23 cellular contexts compared by ENCODE assay signal in genomic region chr7:51274001-51274400, GRCh38. TPM values are rescaled to one million over a fixed set of nuclear protein-coding genes. Genes with fewer than 3 reads are reported as not detected.
"Had no signal": no experiment of that assay in that cellular context is flagged by ENCODE, and none has a peak within 500 bp of the region (broad histone marks: within the 10 kb centered on the region; RNA-seq: fewer than 3 reads in every experiment).

No MANE protein-coding gene starts in this region.

- H3K4me1 Mint-ChIP-seq: activated CD4-positive, alpha-beta T cell treated with anti-CD3 and anti-CD28 coated beads, Interleukin-2, amount 10 ng/mL, durations not matched to agents 24 days and 14 days; activated naive CD8-positive, alpha-beta T cell treated with anti-CD3 and anti-CD28 coated beads, Interleukin-2, amount 10 ng/mL, durations not matched to agents 7 days and 5 days; activated T-helper 17 cell treated with anti-CD3 and anti-CD28 coated beads, Interleukin-2, amount 50 U/mL, for 72 hours; stimulated activated memory B cell treated with anti-CD40 and anti-IgM and Interleukin-4, amounts not matched to agents 10 μg/mL and 1 μg/mL and 100 μg/mL, for 72 hours had no signal

- H3K4me3 Mint-ChIP-seq: activated CD4-positive, alpha-beta T cell treated with anti-CD3 and anti-CD28 coated beads, Interleukin-2, amount 10 ng/mL, durations not matched to agents 24 days and 14 days; activated CD8-positive, alpha-beta T cell treated with anti-CD3 and anti-CD28 coated beads for 36 hours; activated naive CD8-positive, alpha-beta T cell treated with anti-CD3 and anti-CD28 coated beads, Interleukin-2, amount 10 ng/mL, durations not matched to agents 7 days and 5 days; activated T-helper 17 cell treated with anti-CD3 and anti-CD28 coated beads, Interleukin-2, amount 50 U/mL, for 72 hours; stimulated activated memory B cell treated with anti-CD40 and anti-IgM and Interleukin-4, amounts not matched to agents 10 μg/mL and 1 μg/mL and 100 μg/mL, for 72 hours; T-helper 2 cell treated with Interferon-gamma antibody and Interleukin-4, amounts not matched to agents 5 μg/mL and 100 μg/mL, for 36 hours had no signal

- ATAC-seq: activated CD8-positive, alpha-beta T cell treated with anti-CD3 and anti-CD28 coated beads for 36 hours; activated T-helper 17 cell treated with anti-CD3 and anti-CD28 coated beads, Interleukin-2, amount 50 U/mL, for 72 hours; body of pancreas; left ventricle myocardium superior; sciatic nerve; stimulated activated memory B cell treated with anti-CD40 and anti-IgM and Interleukin-4, amounts not matched to agents 10 μg/mL and 1 μg/mL and 100 μg/mL, for 72 hours had no signal

- H3K4me2 ChIP-seq: smooth muscle cell had no signal

- H3K27ac ChIP-seq: body of pancreas, colonic mucosa, ovary, tibial nerve, vagina had no signal

- DNase-seq: activated CD4-positive, alpha-beta T cell treated with anti-CD3 and anti-CD28 coated beads, Interleukin-2, amount 10 ng/mL, durations not matched to agents 24 days and 14 days; activated CD8-positive, alpha-beta T cell treated with anti-CD3 and anti-CD28 coated beads for 36 hours; activated naive CD4-positive, alpha-beta T cell treated with Interleukin-2 at 50 U/mL for 16 hours; activated naive CD8-positive, alpha-beta T cell treated with anti-CD3 and anti-CD28 coated beads, Interleukin-2, amount 10 ng/mL, durations not matched to agents 7 days and 5 days; activated T-cell treated with anti-CD3 and anti-CD28 coated beads, Interleukin-2, amount 50 U/mL, for 1 hour; amygdala; body of pancreas; central memory CD4-positive, alpha-beta T cell; colonic mucosa; foreskin melanocyte; glutamatergic neuron; hippocampal formation; islet precursor cell; left ventricle myocardium superior; ovary; stimulated activated CD4-positive, alpha-beta T cell treated with anti-CD3 and anti-CD28 coated beads, Interleukin-4, amount 100 ng/mL, for 1 hour had no signal

- H3K36me3 Mint-ChIP-seq: activated naive CD8-positive, alpha-beta T cell treated with anti-CD3 and anti-CD28 coated beads, Interleukin-2, amount 10 ng/mL, durations not matched to agents 7 days and 5 days; stimulated activated memory B cell treated with anti-CD40 and anti-IgM and Interleukin-4, amounts not matched to agents 10 μg/mL and 1 μg/mL and 100 μg/mL, for 72 hours had no signal

- H3K9me3 Mint-ChIP-seq: activated CD4-positive, alpha-beta T cell treated with anti-CD3 and anti-CD28 coated beads, Interleukin-2, amount 10 ng/mL, durations not matched to agents 24 days and 14 days; activated CD8-positive, alpha-beta T cell treated with anti-CD3 and anti-CD28 coated beads for 36 hours; activated naive CD8-positive, alpha-beta T cell treated with anti-CD3 and anti-CD28 coated beads, Interleukin-2, amount 10 ng/mL, durations not matched to agents 7 days and 5 days; activated T-helper 17 cell treated with anti-CD3 and anti-CD28 coated beads, Interleukin-2, amount 50 U/mL, for 72 hours; stimulated activated memory B cell treated with anti-CD40 and anti-IgM and Interleukin-4, amounts not matched to agents 10 μg/mL and 1 μg/mL and 100 μg/mL, for 72 hours; T-helper 2 cell treated with Interferon-gamma antibody and Interleukin-4, amounts not matched to agents 5 μg/mL and 100 μg/mL, for 36 hours had no signal

- H3K27ac Mint-ChIP-seq: activated CD4-positive, alpha-beta T cell treated with anti-CD3 and anti-CD28 coated beads, Interleukin-2, amount 10 ng/mL, durations not matched to agents 24 days and 14 days; activated CD8-positive, alpha-beta T cell treated with anti-CD3 and anti-CD28 coated beads for 36 hours; activated naive CD8-positive, alpha-beta T cell treated with anti-CD3 and anti-CD28 coated beads, Interleukin-2, amount 10 ng/mL, durations not matched to agents 7 days and 5 days; activated T-helper 17 cell treated with anti-CD3 and anti-CD28 coated beads, Interleukin-2, amount 50 U/mL, for 72 hours; stimulated activated memory B cell treated with anti-CD40 and anti-IgM and Interleukin-4, amounts not matched to agents 10 μg/mL and 1 μg/mL and 100 μg/mL, for 72 hours; T-helper 2 cell treated with Interferon-gamma antibody and Interleukin-4, amounts not matched to agents 5 μg/mL and 100 μg/mL, for 36 hours had no signal

- H3K27me3 ChIP-seq: body of pancreas, colonic mucosa, ovary, tibial nerve, vagina had no signal

- H3K9me3 ChIP-seq: body of pancreas, colonic mucosa, ovary, tibial nerve, vagina had no signal

- H3K27me3 Mint-ChIP-seq: activated CD4-positive, alpha-beta T cell treated with anti-CD3 and anti-CD28 coated beads, Interleukin-2, amount 10 ng/mL, durations not matched to agents 24 days and 14 days; activated naive CD8-positive, alpha-beta T cell treated with anti-CD3 and anti-CD28 coated beads, Interleukin-2, amount 10 ng/mL, durations not matched to agents 7 days and 5 days had no signal

- H3K4me1 ChIP-seq: colonic mucosa, vagina had no signal

RNA-seq across cellular contexts. Expression of gene COBL, which starts 42.6 kb away (rescaled TPM):
- total RNA-seq: activated CD4-positive, alpha-beta T cell treated with anti-CD3 and anti-CD28 coated beads, Interleukin-2, amount 10 ng/mL, durations not matched to agents 24 days and 14 days; activated CD8-positive, alpha-beta T cell treated with anti-CD3 and anti-CD28 coated beads for 36 hours; activated naive CD8-positive, alpha-beta T cell treated with anti-CD3 and anti-CD28 coated beads, Interleukin-2, amount 10 ng/mL, durations not matched to agents 7 days and 5 days; activated T-helper 17 cell treated with anti-CD3 and anti-CD28 coated beads, Interleukin-2, amount 50 U/mL, for 72 hours had no signal
